ENCODE assay signal across 19 cellular contexts in genomic region chr17:43732961-43733360, GRCh38. TPM values are rescaled to one million over a fixed set of nuclear protein-coding genes. Genes with fewer than 3 reads are reported as not detected.
A peak's percentile ranks its signal among the peaks of the same experiment; 100 is the strongest.
DNase-seq lines count a peak whose midpoint lies in the region; ATAC-seq, FAIRE-seq and TF ChIP-seq lines count a peak whose summit lies in the region.
"Had no signal": no experiment of that assay in that cellular context is flagged by ENCODE, and none has a peak within 500 bp of the region (broad histone marks: within the 10 kb centered on the region; RNA-seq: fewer than 3 reads in every experiment).

No MANE protein-coding gene starts in this region.

- H4K20me1 ChIP-seq in GM23248 (ENCODE audit: insufficient read depth) = no peaks in the 10 kb centered on the region

- H3K27ac Mint-ChIP-seq in stimulated activated naive B cell treated with anti-CD40 and anti-IgM and Interleukin-4, amounts not matched to agents 10 μg/mL and 1 μg/mL and 100 μg/mL, for 72 hours = no peak overlapping the region
- H3K27ac Mint-ChIP-seq: activated T-cell treated with anti-CD3 and anti-CD28 coated beads, Interleukin-2, amount 50 U/mL, for 24 hours; nephron had no signal

- H3K27me3 Mint-ChIP-seq in stimulated activated naive B cell treated with anti-CD40 and anti-IgM and Interleukin-4, amounts not matched to agents 10 μg/mL and 1 μg/mL and 100 μg/mL, for 72 hours = peaks cover 4 to 21% of the 10 kb centered on the region in 2 donors

- H3K27me3 ChIP-seq in GM23248 (replicated peaks; ENCODE audit: insufficient read depth) = no peaks in the 10 kb centered on the region
- H3K27me3 ChIP-seq in RWPE2 (ENCODE audit: insufficient read depth, poor library complexity, severe bottlenecking) = no peaks in the 10 kb centered on the region
- no peaks in the 10 kb centered on the region for H3K27me3 ChIP-seq in testis
- H3K27me3 ChIP-seq: adrenal gland, suprapubic skin had no signal

- peaks cover 0 to 1% of the 10 kb centered on the region in 2 donors for H3K36me3 Mint-ChIP-seq in stimulated activated naive B cell treated with anti-CD40 and anti-IgM and Interleukin-4, amounts not matched to agents 10 μg/mL and 1 μg/mL and 100 μg/mL, for 72 hours

- no peaks in the 10 kb centered on the region for H3K9me2 ChIP-seq in GM23248 (ENCODE audit: insufficient read depth)

- peak overlapping the region; percentile 2; the same call in 1 of the 2 replicates for H3K27ac ChIP-seq in GM23248
- no peak overlapping the region for H3K27ac ChIP-seq in RWPE2 (ENCODE audit: poor library complexity, severe bottlenecking)
- no peak overlapping the region for H3K27ac ChIP-seq in testis
- H3K27ac ChIP-seq: adrenal gland, left ventricle myocardium inferior, SK-N-MC, suprapubic skin had no signal

- in situ Hi-C loops in GM23248 (cut with MboI) = no loop called here

- DNase-seq in GM23248 = peak; percentile 91
- DNase-seq in RWPE2 (ENCODE audit: low spot score) = no peak
- DNase-seq in fibroblast of gingiva (ENCODE audit: low read depth) = peak; percentile 54
- peak; percentile 97 for DNase-seq in renal cortical epithelial cell (ENCODE audit: low read depth)
- no peak for DNase-seq in GM19239 (ENCODE audit: insufficient read length, low spot score)
- DNase-seq in activated CD4-positive, alpha-beta T cell treated with anti-CD3 and anti-CD28 coated beads for 48 hours = no peak
- DNase-seq in testis = no peak
- no peak for DNase-seq in stimulated activated naive B cell treated with anti-CD40 and anti-IgM and Interleukin-4, amounts not matched to agents 10 μg/mL and 1 μg/mL and 100 μg/mL, for 72 hours
- DNase-seq: activated CD4-positive, CD25-positive, alpha-beta regulatory T cell treated with anti-CD3 and anti-CD28 coated beads, Interleukin-2, amount 50 U/mL, for 72 hours; activated T-cell treated with anti-CD3 and anti-CD28 coated beads, Interleukin-2, amount 50 U/mL, for 24 hours; adrenal gland; head of caudate nucleus; left ventricle myocardium inferior; NCI-H187; NCI-H82 had no signal

- peaks cover 32% of the 10 kb centered on the region for H3F3A ChIP-seq in GM23248 (ENCODE audit: insufficient read depth)

- no peak for FAIRE-seq in GM19239 (lab: Jason Lieb, UNC)

- no peak overlapping the region for H2AFZ ChIP-seq in GM23248

- H3K9me3 ChIP-seq in GM23248 (ENCODE audit: low read depth) (no peaks in the 10 kb centered on the region), RWPE2 (ENCODE audit: severe bottlenecking) (no peaks in the 10 kb centered on the region), testis (no peaks in the 10 kb centered on the region)
- H3K9me3 ChIP-seq: adrenal gland, left ventricle myocardium inferior, suprapubic skin had no signal

- TF ChIP-seq CTCF in RWPE2 (IDR thresholded peaks at IDR 0.05; ENCODE audit: poor library complexity, severe bottlenecking) (no peak), testis (IDR thresholded peaks at IDR 0.05) (no peak)

- H3K36me3 ChIP-seq in GM23248 (ENCODE audit: low read depth) (no peaks in the 10 kb centered on the region), RWPE2 (ENCODE audit: low read depth) (no peaks in the 10 kb centered on the region), testis (ENCODE audit: low read depth, missing control alignments) (no peaks in the 10 kb centered on the region)
- H3K36me3 ChIP-seq: adrenal gland, left ventricle myocardium inferior, suprapubic skin had no signal

- no peak overlapping the region for H3K4me3 Mint-ChIP-seq in stimulated activated naive B cell treated with anti-CD40 and anti-IgM and Interleukin-4, amounts not matched to agents 10 μg/mL and 1 μg/mL and 100 μg/mL, for 72 hours
- H3K4me3 Mint-ChIP-seq: activated T-cell treated with anti-CD3 and anti-CD28 coated beads, Interleukin-2, amount 50 U/mL, for 24 hours; nephron had no signal

- peak overlapping the region; percentile 13 for H3K4me2 ChIP-seq in GM23248 (ENCODE audit: unreplicated experiment)

- WGBS in GM23248 (ENCODE audit: low coverage in 1 of 2, low lambda C conversion rate in 2 of 2, missing lambda C conversion rate in 2 of 2), 2 experiments = 66 to 68% methylated on average over 2 of the region's 2 CpGs
- 96 to 100% methylated on average over 2 of the region's 2 CpGs for WGBS in testis, 2 donors

- no peak overlapping the region for H3K4me3 ChIP-seq in GM23248
- no peak overlapping the region for H3K4me3 ChIP-seq in RWPE2 (ENCODE audit: severe bottlenecking)
- no peak overlapping the region for H3K4me3 ChIP-seq in testis
- H3K4me3 ChIP-seq: adrenal gland, left ventricle myocardium inferior, SK-N-MC, skin epidermis, suprapubic skin had no signal

- H3K9me3 Mint-ChIP-seq in stimulated activated naive B cell treated with anti-CD40 and anti-IgM and Interleukin-4, amounts not matched to agents 10 μg/mL and 1 μg/mL and 100 μg/mL, for 72 hours = peaks cover 4 to 8% of the 10 kb centered on the region in 2 donors

- H3K4me1 Mint-ChIP-seq in stimulated activated naive B cell treated with anti-CD40 and anti-IgM and Interleukin-4, amounts not matched to agents 10 μg/mL and 1 μg/mL and 100 μg/mL, for 72 hours = no peaks in the 10 kb centered on the region
- H3K4me1 Mint-ChIP-seq: nephron had no signal

- H3K9ac ChIP-seq in GM23248 = no peak overlapping the region

- no peaks in the 10 kb centered on the region for H3K79me2 ChIP-seq in GM23248 (ENCODE audit: insufficient read depth)

- TF ChIP-seq POLR2A in testis (IDR thresholded peaks at IDR 0.05) = no peak

- peak; percentile 51; the same call in 2 of the 3 replicates for ATAC-seq in RWPE2 (ENCODE audit: low read depth)
- ATAC-seq in stimulated activated naive B cell treated with anti-CD40 and anti-IgM and Interleukin-4, amounts not matched to agents 10 μg/mL and 1 μg/mL and 100 μg/mL, for 72 hours (replicated peaks) = no peak

- intact Hi-C loops in testis (cut with DNase I; ENCODE audit: low total_unique reads) = no loop called here

- H3K4me1 ChIP-seq in GM23248 (ENCODE audit: insufficient read depth) (peaks cover 54% of the 10 kb centered on the region), RWPE2 (ENCODE audit: insufficient read depth, poor library complexity, severe bottlenecking) (no peaks in the 10 kb centered on the region), testis (no peaks in the 10 kb centered on the region)
- H3K4me1 ChIP-seq: adrenal gland had no signal

RNA-seq across cellular contexts. Expression of gene SOST, which starts 25.6 kb away (rescaled TPM):
- total RNA-seq in GM23248 (2014; rRNA removed; shearing (Covaris generic)) = not detected in 2 replicates
- not detected in 2 replicates for polyA plus RNA-seq in GM23248 (2016; fragmentation: Nextera tagmentation; extraction: Ambion mirVana)
- total RNA-seq in renal cortical epithelial cell = not detected in 2 replicates
- under 1 TPM in 1 of 2 donors, not detected in 1; 0.24 TPM for total RNA-seq in testis
- polyA plus RNA-seq in testis (ENCODE audit: insufficient read depth, low read depth, low replicate concordance) = not detected
- total RNA-seq: adrenal gland, suprapubic skin had no signal
- polyA plus RNA-seq: adrenal gland had no signal

RNA-seq across cellular contexts. Expression of gene DUSP3, which starts 45.8 kb away (rescaled TPM):
- total RNA-seq in GM23248 (2014; rRNA removed; shearing (Covaris generic)) = 24.9 and 26.3 TPM in 2 replicates
- polyA plus RNA-seq in GM23248 (2016; fragmentation: Nextera tagmentation; extraction: Ambion mirVana) (23.1 and 23.9 TPM in 2 replicates), testis (ENCODE audit: insufficient read depth, low read depth, low replicate concordance) (54.8 TPM)
- total RNA-seq in renal cortical epithelial cell (96.0 and 132 TPM in 2 replicates), testis (10 to 100 TPM; 59.2 to 75.1 TPM)

RNA-seq across cellular contexts. Expression of gene CFAP97D1, which starts 47.3 kb away (rescaled TPM):
- total RNA-seq in GM23248 (2014; rRNA removed; shearing (Covaris generic)) = not detected in 2 replicates
- polyA plus RNA-seq in GM23248 (2016; fragmentation: Nextera tagmentation; extraction: Ambion mirVana) (not detected in 2 replicates), testis (ENCODE audit: insufficient read depth, low read depth, low replicate concordance) (32.4 TPM)
- total RNA-seq in renal cortical epithelial cell (under 0.01 TPM in 1 of 2 replicates, not detected in the other), testis (10 to 100 TPM in 1 of 2 donors, 1 to 10 TPM in 1; 6.3 to 20.0 TPM)
- polyA plus RNA-seq: adrenal gland had no signal

Comparison
In these comparisons a context has a peak if more than half of its experiments do, and no peak if none do; other contexts are left out.
1. DNase-seq: peak in GM23248 (single experiment), fibroblast of gingiva (single experiment) and renal cortical epithelial cell (single experiment); none in RWPE2 (single experiment), GM19239 (single experiment), activated CD4-positive, alpha-beta T cell treated with anti-CD3 and anti-CD28 coated beads for 48 hours (single experiment), testis (single experiment) and stimulated activated naive B cell treated with anti-CD40 and anti-IgM and Interleukin-4, amounts not matched to agents 10 μg/mL and 1 μg/mL and 100 μg/mL, for 72 hours (single experiment).